8 cellular contexts compared by ENCODE assay signal in the genomic region with DNA sequence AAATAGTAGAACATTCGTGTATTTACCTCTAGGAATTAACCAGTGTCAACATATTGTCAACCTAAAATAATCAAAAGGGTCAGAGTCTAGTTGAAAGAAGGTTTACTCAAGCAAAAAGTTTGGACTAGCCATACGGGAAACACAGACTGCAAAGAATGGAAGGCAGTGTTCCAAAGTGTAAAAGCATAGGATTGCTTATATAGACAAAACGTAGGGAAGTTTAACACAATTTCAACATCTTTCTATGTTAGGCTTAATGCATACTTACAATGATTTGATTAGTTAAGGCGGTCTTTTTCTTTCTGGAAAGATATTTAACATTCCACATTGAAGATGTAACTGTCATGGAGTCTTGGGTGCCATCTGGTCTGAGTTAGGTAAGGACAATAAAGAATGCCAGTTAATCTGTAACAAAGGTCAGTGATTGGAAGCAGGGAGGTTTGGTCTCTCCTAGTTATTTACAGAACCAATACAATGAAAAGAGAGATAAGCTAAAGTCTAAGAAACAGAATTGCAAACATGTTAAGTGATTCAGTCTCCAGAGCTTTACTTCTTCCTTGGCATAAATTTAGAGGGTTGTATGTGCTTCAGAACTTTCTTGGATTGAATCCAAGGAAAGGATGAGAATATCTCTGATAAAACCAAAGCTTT.
DNase-seq lines count a peak whose midpoint lies in the region; ATAC-seq and TF ChIP-seq lines count a peak whose summit lies in the region.
"Not testable (repeated sequence)": the region's sequence is repeated elsewhere in the genome, so short reads cannot be mapped to it uniquely, and the experiment has no call there.

No MANE protein-coding gene starts in this region.

- not testable (repeated sequence) for H3K9ac ChIP-seq in neural progenitor cell

- not testable (repeated sequence) for H3K27me3 ChIP-seq in neural progenitor cell

- H3K79me2 ChIP-seq in neural progenitor cell (ENCODE audit: low read depth), result not testable (repeated sequence)

- H3F3A ChIP-seq in neural progenitor cell (ENCODE audit: low read depth), result not testable (repeated sequence)

- H3K4me1 ChIP-seq in neural progenitor cell, result peaks cover 13% of the 10 kb centered on the region

- not testable (repeated sequence) for H3K36me3 ChIP-seq in neural progenitor cell

- CTCF ChIA-PET in WTC11 (lab: Charles Lee), result not testable (repeated sequence)

- H3K4me3 ChIP-seq in fibroblast of mammary gland (ENCODE audit: control insufficient read depth, low read depth, low read length); neural progenitor cell: not testable (repeated sequence)

- peaks cover 75% of the 10 kb centered on the region for H3K4me1 Mint-ChIP-seq in HFFc6 (ENCODE audit: low read depth)
- peaks cover 60% of the 10 kb centered on the region for H3K4me1 Mint-ChIP-seq in WTC11
- H3K4me1 Mint-ChIP-seq in neural progenitor cell, result not testable (repeated sequence)

- not testable (repeated sequence) for H4K20me1 ChIP-seq in neural progenitor cell (ENCODE audit: low read depth)

- DNase-seq in DMS 273 (lab: John Stamatoyannopoulos, UW; ENCODE audit: unreplicated experiment), result peak; percentile 46
- DNase-seq in HFFc6, result peak; percentile 48
- peak; percentile 5 for DNase-seq in NCI-H82 (lab: John Stamatoyannopoulos, UW)
- DNase-seq in WTC11 (ENCODE audit: low spot score); left lobe of liver (ENCODE audit: low spot score); neural progenitor cell (ENCODE audit: low spot score): not testable (repeated sequence)
- DNase-seq in fibroblast of mammary gland (ENCODE audit: low read depth), result peak; percentile 45

- ATAC-seq in WTC11, result not testable (repeated sequence)
- peak; percentile 92 for ATAC-seq in left lobe of liver

- not testable (repeated sequence) for H2AFZ ChIP-seq in neural progenitor cell (replicated peaks)

- H3K9me3 ChIP-seq in neural progenitor cell (ENCODE audit: low read depth), result not testable (repeated sequence)

- H3K4me3 Mint-ChIP-seq in HFFc6, result peak overlapping the region; percentile 49; the same call in 1 of the 2 replicates
- H3K4me3 Mint-ChIP-seq in WTC11, neural progenitor cell: not testable (repeated sequence)

- not testable (repeated sequence) for H3K27me3 Mint-ChIP-seq in HFFc6 (ENCODE audit: insufficient read depth); WTC11 (ENCODE audit: low read depth); neural progenitor cell (ENCODE audit: insufficient read depth, low read depth)

- H3K36me3 Mint-ChIP-seq in HFFc6 (ENCODE audit: low read depth), result peaks cover 17% of the 10 kb centered on the region
- not testable (repeated sequence) for H3K36me3 Mint-ChIP-seq in WTC11, neural progenitor cell

- H3K4me2 ChIP-seq in neural progenitor cell, result peak overlapping the region; percentile 35

- H3K27ac ChIP-seq in 22Rv1, result peak overlapping the region; percentile 80
- peak overlapping the region; percentile 35 for H3K27ac ChIP-seq in neural progenitor cell

- not testable (repeated sequence) for TF ChIP-seq CTCF in 22Rv1 (IDR thresholded peaks at IDR 0.05); HFFc6 (IDR thresholded peaks at IDR 0.05); WTC11 (IDR thresholded peaks at IDR 0.05); fibroblast of mammary gland (conservative IDR thresholded peaks at IDR 0.05; ENCODE audit: control insufficient read depth, insufficient read depth, low read depth, low read length); neural progenitor cell (IDR thresholded peaks at IDR 0.05)

- H3K27ac Mint-ChIP-seq in HFFc6, result peak overlapping the region; percentile 67
- H3K27ac Mint-ChIP-seq in WTC11, result peak overlapping the region; percentile 54
- not testable (repeated sequence) for H3K27ac Mint-ChIP-seq in neural progenitor cell

- POLR2A ChIA-PET in WTC11 (lab: Charles Lee), result not testable (repeated sequence)

- not testable (repeated sequence) for H3K9me3 Mint-ChIP-seq in HFFc6, WTC11, neural progenitor cell
